In genomic region chr14:21101802-21102413, GRCh38 we compare ENCODE assay signal across 14 cellular contexts. TPM values are rescaled to one million over a fixed set of nuclear protein-coding genes. Genes with fewer than 3 reads are reported as not detected.
DNase-seq lines count a peak whose midpoint lies in the region; TF ChIP-seq lines count a peak whose summit lies in the region.
"Had no signal": no experiment of that assay in that cellular context is flagged by ENCODE, and none has a peak within 500 bp of the region (broad histone marks: within the 10 kb centered on the region; RNA-seq: fewer than 3 reads in every experiment).

No MANE protein-coding gene starts in this region.

- peak overlapping the region; percentile 90 for H3K4me3 ChIP-seq in DOHH2 (ENCODE audit: low read length)
- peak overlapping the region; percentile 92 for H3K4me3 ChIP-seq in Loucy (ENCODE audit: low read length, poor library complexity, severe bottlenecking)
- H3K4me3 ChIP-seq in mammary epithelial cell (replicated peaks in 1 of 3; ENCODE audit: insufficient read depth in 1 of 3, low read depth in 2 of 3, low read length in 3 of 3): no peak overlapping the region
- H3K4me3 ChIP-seq in uterus: no peak overlapping the region
- H3K4me3 ChIP-seq: prostate gland, upper lobe of right lung had no signal

- H3K27ac Mint-ChIP-seq in nephron: peak overlapping the region; percentile 36 to 91 (median 83)

- CTCF ChIA-PET in mammary epithelial cell (lab: Charles Lee; ENCODE audit: low non-redundant PET): no interaction called here

- H3K4me2 ChIP-seq in DOHH2 (ENCODE audit: low read length): peak overlapping the region; percentile 78
- H3K4me2 ChIP-seq in Loucy (ENCODE audit: low read depth, low read length, poor library complexity, severe bottlenecking): peak overlapping the region; percentile 99
- H3K4me2 ChIP-seq in mammary epithelial cell (ENCODE audit: insufficient read depth, low read depth, low read length): peak overlapping the region; percentile 92

- H3K27me3 ChIP-seq in DOHH2 (ENCODE audit: control insufficient read depth, low read length) (peaks cover 4% of the 10 kb centered on the region; the same call in 1 of the 2 replicates), Loucy (ENCODE audit: insufficient read depth, low read length, poor library complexity, severe bottlenecking) (no peaks in the 10 kb centered on the region), mammary epithelial cell (ENCODE audit: insufficient read depth, low read length) (no peaks in the 10 kb centered on the region), uterus (no peaks in the 10 kb centered on the region)
- H3K27me3 ChIP-seq: upper lobe of right lung had no signal

- DNase-seq in mammary epithelial cell (no peak), uterus (no peak), HuH-7.5 (ENCODE audit: low spot score) (no peak), HCEC 1CT (no peak), GF-D8 (lab: John Stamatoyannopoulos, UW) (no peak)
- DNase-seq: left ventricle myocardium superior, NCI-H524 treated with DMSO at 0.1 percent for 48 hours, upper lobe of right lung had no signal

- H3F3A ChIP-seq in DOHH2 (ENCODE audit: control insufficient read depth, insufficient read depth) (peaks cover 6% of the 10 kb centered on the region), Loucy (ENCODE audit: low read depth) (peaks cover 7% of the 10 kb centered on the region)

- TF ChIP-seq POLR2A in uterus (IDR thresholded peaks at IDR 0.05): no peak

- 81% methylated on average over 7 of the region's 8 CpGs for WGBS in mammary epithelial cell (ENCODE audit: low coverage, missing lambda C conversion rate)

- H3K79me2 ChIP-seq in DOHH2 (ENCODE audit: control insufficient read depth, low read length) (peaks cover 16% of the 10 kb centered on the region), Loucy (ENCODE audit: insufficient read depth, low read length) (peaks cover 7% of the 10 kb centered on the region), mammary epithelial cell (ENCODE audit: insufficient read depth, low read length) (peaks cover 46% of the 10 kb centered on the region)

- no peaks in the 10 kb centered on the region for H3K27me3 Mint-ChIP-seq in nephron (ENCODE audit: low read depth)

- H2AFZ ChIP-seq in Loucy (ENCODE audit: low read length): no peak overlapping the region
- no peak overlapping the region for H2AFZ ChIP-seq in mammary epithelial cell (ENCODE audit: low read depth, low read length)

- in situ Hi-C loops in mammary epithelial cell (cut with MboI; ENCODE audit: low sequenced_read_pairs in 2 of 2): loop anchor here in 1 of 2 donors (10.0 kb wide), 1 partner anchor 247 kb away; no protein-coding TSS in a partner anchor

- dilution Hi-C loops in mammary epithelial cell (cut with HindIII; ENCODE audit: low sequenced_read_pairs): no loop called here

- H3K36me3 Mint-ChIP-seq in nephron (ENCODE audit: low read depth): no peaks in the 10 kb centered on the region

- no peaks in the 10 kb centered on the region for H4K20me1 ChIP-seq in DOHH2 (ENCODE audit: control insufficient read depth, insufficient read depth, low read depth, low read length)
- no peaks in the 10 kb centered on the region for H4K20me1 ChIP-seq in Loucy (ENCODE audit: insufficient read depth, low read length, poor library complexity, severe bottlenecking)
- no peaks in the 10 kb centered on the region for H4K20me1 ChIP-seq in mammary epithelial cell (ENCODE audit: insufficient read depth, low read length)

- H3K36me3 ChIP-seq in DOHH2 (ENCODE audit: control insufficient read depth, low read length) (peaks cover 5% of the 10 kb centered on the region), Loucy (ENCODE audit: insufficient read depth, low read length) (no peaks in the 10 kb centered on the region), mammary epithelial cell (ENCODE audit: insufficient read depth, low read length) (no peaks in the 10 kb centered on the region), uterus (no peaks in the 10 kb centered on the region)
- H3K36me3 ChIP-seq: prostate gland, upper lobe of right lung had no signal

- H3K27ac ChIP-seq in DOHH2 (ENCODE audit: low read depth, low read length): no peak overlapping the region
- no peak overlapping the region for H3K27ac ChIP-seq in mammary epithelial cell (ENCODE audit: insufficient read depth, low read depth, low read length)
- H3K27ac ChIP-seq in uterus: no peak overlapping the region
- H3K27ac ChIP-seq: prostate gland, upper lobe of right lung had no signal

- H3K9me3 Mint-ChIP-seq in nephron: no peaks in the 10 kb centered on the region

- intact Hi-C loops in mammary epithelial cell (cut with micrococcal nuclease) (loop anchor here (10.0 kb wide), 1 partner anchor 353 kb away; the partner anchor contains the start of gene CHD8), uterus (cut with DNase I; ENCODE audit: low total_unique reads) (loop anchor here (5.0 kb wide), 1 partner anchor 35 kb away; no protein-coding TSS in a partner anchor)

- H3K9ac ChIP-seq in Loucy (ENCODE audit: low read depth, low read length, poor library complexity, severe bottlenecking) (peak overlapping the region; percentile 96), mammary epithelial cell (ENCODE audit: insufficient read depth, low read length) (no peak overlapping the region)

- TF ChIP-seq CTCF in DOHH2 (IDR thresholded peaks at IDR 0.05; ENCODE audit: low read depth, low read length, poor library complexity, severe bottlenecking) (no peak), Loucy (conservative IDR thresholded peaks at IDR 0.05; ENCODE audit: low read length) (no peak), mammary epithelial cell (conservative IDR thresholded peaks at IDR 0.05 in 1 of 2, IDR thresholded peaks at IDR 0.05 in 1 of 2; ENCODE audit: extremely low read depth in 1 of 2, insufficient read depth in 1 of 2, low read depth in 1 of 2, low read length in 2 of 2) (no peak), nephron (IDR thresholded peaks at IDR 0.05; ENCODE audit: unreplicated experiment in 3 of 3) (no peak), uterus (IDR thresholded peaks at IDR 0.05) (no peak)

- peak overlapping the region; percentile 84 to 92 (median 87) for H3K4me3 Mint-ChIP-seq in nephron

- H3K4me1 ChIP-seq in DOHH2 (ENCODE audit: control insufficient read depth, low read length) (peaks cover 50% of the 10 kb centered on the region), Loucy (ENCODE audit: insufficient read depth, low read length, poor library complexity, severe bottlenecking) (peaks cover 42% of the 10 kb centered on the region), mammary epithelial cell (ENCODE audit: insufficient read depth, low read length) (peaks cover 58% of the 10 kb centered on the region), uterus (peaks cover 6 to 19% of the 10 kb centered on the region in 2 donors)

- no peaks in the 10 kb centered on the region for H3K9me2 ChIP-seq in DOHH2 (replicated peaks; ENCODE audit: control insufficient read depth, low read length)
- H3K9me2 ChIP-seq in Loucy (replicated peaks; ENCODE audit: low read depth, low read length): no peaks in the 10 kb centered on the region

- peaks cover 55% of the 10 kb centered on the region for H3K4me1 Mint-ChIP-seq in nephron

- no TSS peak for BruUV-seq in mammary epithelial cell (replicated peaks; lab: Mats Ljungman, UMichigan)

- H3K9me3 ChIP-seq in DOHH2 (ENCODE audit: control insufficient read depth, insufficient read depth, low read length) (no peaks in the 10 kb centered on the region), Loucy (ENCODE audit: insufficient read depth, low read depth, low read length) (no peaks in the 10 kb centered on the region), mammary epithelial cell (replicated peaks; ENCODE audit: insufficient read depth, low read length) (no peaks in the 10 kb centered on the region), uterus (no peaks in the 10 kb centered on the region)
- H3K9me3 ChIP-seq: prostate gland, upper lobe of right lung had no signal

RNA-seq across cellular contexts. Expression of gene TMEM253, which starts 1.0 kb away (rescaled TPM):
- 1 to 10 TPM in 1 of 2 donors, under 1 TPM in 1; 0.33 to 2.3 TPM for total RNA-seq in mammary epithelial cell
- polyA plus RNA-seq in mammary epithelial cell: 1.8 TPM
- polyA minus RNA-seq in mammary epithelial cell: not detected
- total RNA-seq in uterus: under 1 TPM in 1 of 4 donors, not detected in 3; 0.85 TPM
- total RNA-seq: prostate gland had no signal

RNA-seq across cellular contexts. Expression of gene ZNF219, which starts 3.5 kb away (rescaled TPM):
- 10 to 100 TPM; 25.0 to 62.1 TPM for total RNA-seq in mammary epithelial cell
- polyA plus RNA-seq in mammary epithelial cell: 37.9 TPM
- polyA minus RNA-seq in mammary epithelial cell: 4.9 TPM
- total RNA-seq in uterus: 10 to 100 TPM in 3 of 4 donors, 1 to 10 TPM in 1; 7.4 to 56.8 (median 15.9) TPM

RNA-seq across cellular contexts. Expression of gene ARHGEF40, which starts 31.8 kb away (rescaled TPM):
- total RNA-seq in mammary epithelial cell (10 to 100 TPM; 15.2 to 26.0 TPM), uterus (100 to 1,000 TPM in 2 of 4 donors, 10 to 100 TPM in 2; 25.3 to 103 (median 66.9) TPM)
- polyA plus RNA-seq in mammary epithelial cell: 9.8 TPM
- 34.7 TPM for polyA minus RNA-seq in mammary epithelial cell

RNA-seq across cellular contexts. Expression of gene RNASE8, which starts 44.3 kb away (rescaled TPM):
- total RNA-seq in mammary epithelial cell (not detected), uterus (not detected)
- not detected for polyA plus RNA-seq in mammary epithelial cell
- not detected for polyA minus RNA-seq in mammary epithelial cell
- total RNA-seq: activated CD8-positive, alpha-beta memory T cell treated with anti-CD3 and anti-CD28 coated beads for 36 hours; left ventricle myocardium superior; prostate gland; SK-MEL-5; upper lobe of right lung had no signal

RNA-seq across cellular contexts. Expression of gene OR5AU1, which starts 54.0 kb away (rescaled TPM):
- not detected for total RNA-seq in mammary epithelial cell
- polyA plus RNA-seq in mammary epithelial cell: not detected
- polyA minus RNA-seq in mammary epithelial cell: not detected
- total RNA-seq in uterus: not detected
- total RNA-seq: activated CD8-positive, alpha-beta memory T cell treated with anti-CD3 and anti-CD28 coated beads for 36 hours; left ventricle myocardium superior; prostate gland; SK-MEL-5; upper lobe of right lung had no signal

Comparison
In these comparisons a context has a peak if more than half of its experiments do, and no peak if none do; other contexts are left out.
1. H3K4me3 ChIP-seq: peak in DOHH2 (single experiment) and Loucy (single experiment); none in mammary epithelial cell (0 of 3) and uterus (0 of 2).
2. Peak in every context shown above with its lines, with median percentiles within 50 percentile points of each other: H3K4me2 ChIP-seq.